ENCODE assay signal across 21 cellular contexts in genomic region chr1:231446138-231446537, GRCh38. TPM values are rescaled to one million over a fixed set of nuclear protein-coding genes. Genes with fewer than 3 reads are reported as not detected.
DNase-seq lines count a peak whose midpoint lies in the region; ATAC-seq, FAIRE-seq and TF ChIP-seq lines count a peak whose summit lies in the region.
"Had no signal": no experiment of that assay in that cellular context is flagged by ENCODE, and none has a peak within 500 bp of the region (broad histone marks: within the 10 kb centered on the region; RNA-seq: fewer than 3 reads in every experiment).

No MANE protein-coding gene starts in this region.

- no peaks in the 10 kb centered on the region for H3K36me3 ChIP-seq in HEK293 (ENCODE audit: control insufficient read depth in 2 of 2, insufficient read depth in 1 of 2, low read length in 2 of 2)
- H3K36me3 ChIP-seq: BE2C had no signal

- POLR2A ChIA-PET in HEK293 (lab: Yijun Ruan, JAX) = interaction anchor here (0.7 kb wide), 1 partner anchor 16 kb away, joined by 4 read pairs; no protein-coding TSS in a partner anchor

- ATAC-seq in HG03196 (IDR thresholded peaks at IDR 0.05; ENCODE audit: unreplicated experiment) = no peak
- ATAC-seq: HepG2 had no signal

- DNase-seq in ELF-1 (ENCODE audit: low read depth, low spot score) = peak; percentile 14
- DNase-seq in renal cortical epithelial cell (ENCODE audit: low read depth) = peak; percentile 12
- no peak for DNase-seq in NOMO-1 treated with DMSO at 0.1 percent for 48 hours (lab: John Stamatoyannopoulos, UW; ENCODE audit: unreplicated experiment)
- no peak for DNase-seq in T-helper 9 cell
- DNase-seq: ACHN; C1 segment of cervical spinal cord; CD4-positive, CD25-positive, alpha-beta regulatory T cell; CD8-positive, alpha-beta memory T cell; COR-L47; DMS 273 treated with DMSO at 0.1 percent for 48 hours; DMS53; GF-D8; H9; KBM-7 had no signal

- no peaks in the 10 kb centered on the region for H3K4me1 ChIP-seq in HEK293 (ENCODE audit: control insufficient read depth, insufficient read depth, low read length)
- H3K4me1 ChIP-seq: BE2C had no signal

- no peak overlapping the region for H3K27ac ChIP-seq in HEK293 (ENCODE audit: extremely low read depth, low read depth, low read length)

- CTCF ChIA-PET in HEK293 (lab: Yijun Ruan, JAX) = interaction anchor here (1.3 kb wide), 1 partner anchor 12 kb away, joined by 4 read pairs; no protein-coding TSS in a partner anchor

- H3K4me3 ChIP-seq in HEK293 (ENCODE audit: low read depth, low read length) = no peak overlapping the region

- FAIRE-seq in endometrium (lab: Jason Lieb, UNC) = peak; percentile 23
- FAIRE-seq: A204.1, H1, HepG2 had no signal

- no peaks in the 10 kb centered on the region; the same call in 1 of the 2 replicates for H3K9me3 ChIP-seq in HEK293 (ENCODE audit: control insufficient read depth, insufficient read depth, low read depth, low read length)
- H3K9me3 ChIP-seq: BE2C had no signal

- no peak for TF ChIP-seq CTCF in HEK293 (tag by site-specific recombination; IDR thresholded peaks at IDR 0.05)

TF ChIP-seq in HEK293, 187 proteins besides CTCF, POLR2A, EP300 and RAD21:
- TF ChIP-seq, protein P1, sequence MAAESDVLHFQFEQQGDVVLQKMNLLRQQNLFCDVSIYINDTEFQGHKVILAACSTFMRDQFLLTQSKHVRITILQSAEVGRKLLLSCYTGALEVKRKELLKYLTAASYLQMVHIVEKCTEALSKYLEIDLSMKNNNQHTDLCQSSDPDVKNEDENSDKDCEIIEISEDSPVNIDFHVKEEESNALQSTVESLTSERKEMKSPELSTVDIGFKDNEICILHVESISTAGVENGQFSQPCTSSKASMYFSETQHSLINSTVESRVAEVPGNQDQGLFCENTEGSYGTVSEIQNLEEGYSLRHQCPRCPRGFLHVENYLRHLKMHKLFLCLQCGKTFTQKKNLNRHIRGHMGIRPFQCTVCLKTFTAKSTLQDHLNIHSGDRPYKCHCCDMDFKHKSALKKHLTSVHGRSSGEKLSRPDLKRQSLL (tag by site-specific recombination; IDR thresholded peaks at IDR 0.05) = peak; percentile 84; the same call in 1 of the 2 replicates
- TF ChIP-seq, protein P2, sequence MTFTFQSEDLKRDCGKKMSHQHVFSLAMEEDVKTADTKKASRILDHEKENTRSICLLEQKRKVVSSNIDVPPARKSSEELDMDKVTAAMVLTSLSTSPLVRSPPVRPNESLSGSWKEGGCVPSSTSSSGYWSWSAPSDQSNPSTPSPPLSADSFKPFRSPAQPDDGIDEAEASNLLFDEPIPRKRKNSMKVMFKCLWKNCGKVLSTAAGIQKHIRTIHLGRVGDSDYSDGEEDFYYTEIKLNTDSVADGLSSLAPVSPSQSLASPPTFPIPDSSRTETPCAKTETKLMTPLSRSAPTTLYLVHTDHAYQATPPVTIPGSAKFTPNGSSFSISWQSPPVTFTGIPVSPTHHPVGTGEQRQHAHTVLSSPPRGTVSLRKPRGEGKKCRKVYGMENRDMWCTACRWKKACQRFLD (tag by site-specific recombination; IDR thresholded peaks at IDR 0.05) = no peak
- TF ChIP-seq ZNF639 (tag by site-specific recombination; IDR thresholded peaks at IDR 0.05) = no peak
- no peak for TF ChIP-seq SP2 (tag by site-specific recombination; IDR thresholded peaks at IDR 0.05)
- no peak for TF ChIP-seq ZNF121 (tag by site-specific recombination; IDR thresholded peaks at IDR 0.05)
- peak; percentile 18; the same call in 1 of the 2 replicates for TF ChIP-seq EGR2 (tag by site-specific recombination; IDR thresholded peaks at IDR 0.05; ENCODE audit: low read depth)
- TF ChIP-seq ZNF37A (tag by site-specific recombination; IDR thresholded peaks at IDR 0.05) = no peak

RNA-seq across cellular contexts. Expression of gene EGLN1, which starts 24.1 kb away (rescaled TPM):
- 115 and 142 TPM in 2 replicates for total RNA-seq in renal cortical epithelial cell

Comparison
In these comparisons a context has a peak if more than half of its experiments do, and no peak if none do; other contexts are left out.
1. DNase-seq: peak in ELF-1 (single experiment) and renal cortical epithelial cell (single experiment); none in NOMO-1 treated with DMSO at 0.1 percent for 48 hours (single experiment) and T-helper 9 cell (single experiment).